Comparison of ENCODE assay signal across 9 cellular contexts in genomic region chr16:75341934-75342811, GRCh38.
DNase-seq lines count a peak whose midpoint lies in the region; TF ChIP-seq lines count a peak whose summit lies in the region.
"Had no signal": no experiment of that assay in that cellular context is flagged by ENCODE, and none has a peak within 500 bp of the region (broad histone marks: within the 10 kb centered on the region; RNA-seq: fewer than 3 reads in every experiment).

No MANE protein-coding gene starts in this region.

- TF ChIP-seq POLR2A in stomach (IDR thresholded peaks at IDR 0.05): no peak

- no peaks in the 10 kb centered on the region for H3K9me3 ChIP-seq in stomach
- H3K9me3 ChIP-seq in SJCRH30 (replicated peaks): no peaks in the 10 kb centered on the region

- H3K36me3 ChIP-seq in stomach (peaks cover 0 to 4% (median 1%) of the 10 kb centered on the region in 4 donors), SJCRH30 (no peaks in the 10 kb centered on the region)

- TF ChIP-seq EP300 in stomach (IDR thresholded peaks at IDR 0.05): no peak

- H3K27me3 ChIP-seq in stomach: no peaks in the 10 kb centered on the region
- H3K27me3 ChIP-seq in SJCRH30: no peaks in the 10 kb centered on the region

- DNase-seq in HT-29 (ENCODE audit: low spot score) (peak; percentile 42), brain pericyte (ENCODE audit: low read depth, low spot score) (peak; percentile 59), kidney tubule cell (ENCODE audit: low spot score) (peak; percentile 84), stomach (no peak), NCI-H345 treated with DMSO at 0.1 percent for 48 hours (lab: John Stamatoyannopoulos, UW; ENCODE audit: unreplicated experiment) (no peak), SJCRH30 (no peak), globus pallidus (ENCODE audit: low spot score) (no peak)
- no peak for DNase-seq in stimulated activated CD4-positive, alpha-beta T cell treated with anti-CD3 and anti-CD28 coated beads, Interleukin-4, amount 100 ng/mL, for 1 hour
- DNase-seq: NCI-H2171 had no signal

- intact Hi-C loops in stomach (cut with DNase I; ENCODE audit: low total_unique reads): no loop called here

- H3K4me3 ChIP-seq in stomach: no peak overlapping the region
- no peak overlapping the region for H3K4me3 ChIP-seq in SJCRH30

- H3K27ac ChIP-seq in stomach (peak overlapping the region in 3 of 5 donors; percentile 13 to 55 (median 50)), SJCRH30 (no peak overlapping the region)

- TF ChIP-seq CTCF in stomach (IDR thresholded peaks at IDR 0.05): no peak

- peaks cover 0 to 36% (median 17%) of the 10 kb centered on the region in 4 donors for H3K4me1 ChIP-seq in stomach
- H3K4me1 ChIP-seq in SJCRH30: no peaks in the 10 kb centered on the region

- WGBS in stomach, 5 donors: 53 to 70% (median 61%) methylated on average over 3 of the region's 3 CpGs

Comparison
In these comparisons a context has a peak if more than half of its experiments do, and no peak if none do; other contexts are left out.
1. DNase-seq: peak in HT-29 (single experiment), brain pericyte (single experiment) and kidney tubule cell (single experiment); none in stomach (single experiment), NCI-H345 treated with DMSO at 0.1 percent for 48 hours (single experiment), SJCRH30 (0 of 2), stimulated activated CD4-positive, alpha-beta T cell treated with anti-CD3 and anti-CD28 coated beads, Interleukin-4, amount 100 ng/mL, for 1 hour (single experiment) and globus pallidus (single experiment).